ENCODE assay signal across 21 cellular contexts in the genomic region with DNA sequence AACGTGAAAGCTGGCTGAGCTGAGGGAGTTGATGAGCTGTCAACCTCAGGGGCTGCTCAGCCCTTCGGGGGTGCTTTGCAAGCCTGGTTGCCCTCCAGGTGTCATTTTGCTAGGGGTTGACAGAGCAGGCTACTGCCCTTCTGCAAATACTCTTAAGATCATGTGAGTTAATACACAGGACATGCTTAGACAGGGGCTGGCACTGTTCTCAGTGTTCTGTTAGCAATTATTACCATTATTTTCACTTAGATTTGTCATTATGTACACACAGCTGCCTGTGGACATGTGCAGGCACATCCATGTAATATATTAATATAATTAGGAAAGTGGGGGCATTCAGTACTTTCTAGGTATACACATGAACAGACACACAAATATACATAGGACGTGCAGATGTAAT.
"Had no signal": no experiment of that assay in that cellular context is flagged by ENCODE, and none has a peak within 500 bp of the region (broad histone marks: within the 10 kb centered on the region; RNA-seq: fewer than 3 reads in every experiment).

No MANE protein-coding gene starts in this region.

- H3K27me3 ChIP-seq: ascending aorta, ovary, right lobe of liver, upper lobe of right lung had no signal

- H3K4me1 Mint-ChIP-seq: activated CD8-positive, alpha-beta memory T cell treated with anti-CD3 and anti-CD28 coated beads, Interleukin-2, amount 10 ng/mL, durations not matched to agents 7 days and 5 days; activated naive CD8-positive, alpha-beta T cell treated with anti-CD3 and anti-CD28 coated beads, Interleukin-2, amount 50 U/mL, for 24 hours; memory B cell; naive thymus-derived CD4-positive, alpha-beta T cell had no signal

- H3K9me3 Mint-ChIP-seq: activated naive CD4-positive, alpha-beta T cell treated with anti-CD3 and anti-CD28 coated beads for 36 hours; activated naive CD8-positive, alpha-beta T cell treated with anti-CD3 and anti-CD28 coated beads, Interleukin-2, amount 50 U/mL, for 24 hours; dendritic cell treated with granulocyte-macrophage colony-stimulating factor and Interleukin-4, amounts not matched to agents 40 ng/mL and 50 ng/mL, for 4 days; memory B cell had no signal

- H3K9me3 ChIP-seq: ascending aorta, breast epithelium, left ventricle myocardium inferior, mucosa of descending colon, ovary, right lobe of liver, upper lobe of right lung had no signal

- H3K27ac ChIP-seq: ascending aorta, breast epithelium, left ventricle myocardium inferior, ovary, right lobe of liver, upper lobe of right lung had no signal

- ATAC-seq: activated CD8-positive, alpha-beta memory T cell treated with anti-CD3 and anti-CD28 coated beads, Interleukin-2, amount 10 ng/mL, durations not matched to agents 7 days and 5 days; activated naive CD8-positive, alpha-beta T cell treated with anti-CD3 and anti-CD28 coated beads, Interleukin-2, amount 50 U/mL, for 24 hours; mucosa of descending colon; naive thymus-derived CD4-positive, alpha-beta T cell; right lobe of liver; stimulated activated naive CD8-positive, alpha-beta T cell treated with anti-CD3 and anti-CD28 coated beads, Interleukin-15, Interleukin-2, amounts not matched to agents 100 U/mL and 50 U/mL, for 24 hours; upper lobe of right lung had no signal

- H3K27ac Mint-ChIP-seq: activated CD8-positive, alpha-beta memory T cell treated with anti-CD3 and anti-CD28 coated beads, Interleukin-2, amount 10 ng/mL, durations not matched to agents 7 days and 5 days; activated naive CD4-positive, alpha-beta T cell treated with anti-CD3 and anti-CD28 coated beads for 36 hours; activated naive CD8-positive, alpha-beta T cell treated with anti-CD3 and anti-CD28 coated beads, Interleukin-2, amount 50 U/mL, for 24 hours; activated T-helper 2 cell treated with anti-CD3 and anti-CD28 coated beads, Interferon-gamma antibody, Interleukin-2, Interleukin-4, amounts not matched to agents 10 μg/mL and 5 μg/mL and 100 μg/mL, durations not matched to agents 14 hours and 24 hours and 36 hours; dendritic cell treated with granulocyte-macrophage colony-stimulating factor and Interleukin-4, amounts not matched to agents 40 ng/mL and 50 ng/mL, for 4 days; memory B cell; naive thymus-derived CD4-positive, alpha-beta T cell had no signal

- H3K36me3 Mint-ChIP-seq: activated CD8-positive, alpha-beta memory T cell treated with anti-CD3 and anti-CD28 coated beads, Interleukin-2, amount 10 ng/mL, durations not matched to agents 7 days and 5 days; memory B cell; naive thymus-derived CD4-positive, alpha-beta T cell had no signal

- H3K4me3 Mint-ChIP-seq: activated CD8-positive, alpha-beta memory T cell treated with anti-CD3 and anti-CD28 coated beads, Interleukin-2, amount 10 ng/mL, durations not matched to agents 7 days and 5 days; activated naive CD4-positive, alpha-beta T cell treated with anti-CD3 and anti-CD28 coated beads for 36 hours; activated naive CD8-positive, alpha-beta T cell treated with anti-CD3 and anti-CD28 coated beads, Interleukin-2, amount 50 U/mL, for 24 hours; dendritic cell treated with granulocyte-macrophage colony-stimulating factor and Interleukin-4, amounts not matched to agents 40 ng/mL and 50 ng/mL, for 4 days; memory B cell; naive thymus-derived CD4-positive, alpha-beta T cell had no signal

- DNase-seq: activated CD4-positive, alpha-beta T cell treated with anti-CD3 and anti-CD28 coated beads, Interleukin-2, amount 50 U/mL, for 48 hours; activated CD4-positive, CD25-positive, alpha-beta regulatory T cell treated with anti-CD3 and anti-CD28 coated beads, Interleukin-2, amount 50 U/mL, for 72 hours; activated CD8-positive, alpha-beta memory T cell treated with anti-CD3 and anti-CD28 coated beads, Interleukin-2, amount 10 ng/mL, durations not matched to agents 7 days and 5 days; activated naive CD4-positive, alpha-beta T cell treated with anti-CD3 and anti-CD28 coated beads for 36 hours; activated naive CD8-positive, alpha-beta T cell treated with anti-CD3 and anti-CD28 coated beads, Interleukin-2, amount 50 U/mL, for 24 hours; activated T-cell treated with anti-CD3 and anti-CD28 coated beads, Interleukin-2, amount 50 U/mL, for 1 hour; erythroblast; hypothalamus; kidney; left ventricle myocardium inferior; mucosa of descending colon; naive thymus-derived CD4-positive, alpha-beta T cell; ovary; right lobe of liver; stimulated activated naive CD8-positive, alpha-beta T cell treated with anti-CD3 and anti-CD28 coated beads, Interleukin-15, Interleukin-2, amounts not matched to agents 100 U/mL and 50 U/mL, for 24 hours; upper lobe of right lung had no signal

- H3K36me3 ChIP-seq: ascending aorta, breast epithelium, left ventricle myocardium inferior, ovary, right lobe of liver, upper lobe of right lung had no signal

- H3K4me3 ChIP-seq: ascending aorta, breast epithelium, left ventricle myocardium inferior, mucosa of descending colon, ovary, right lobe of liver, upper lobe of right lung had no signal

- H3K4me1 ChIP-seq: ascending aorta, breast epithelium, right lobe of liver, upper lobe of right lung had no signal

- H3K27me3 Mint-ChIP-seq: activated CD8-positive, alpha-beta memory T cell treated with anti-CD3 and anti-CD28 coated beads, Interleukin-2, amount 10 ng/mL, durations not matched to agents 7 days and 5 days; activated naive CD8-positive, alpha-beta T cell treated with anti-CD3 and anti-CD28 coated beads, Interleukin-2, amount 50 U/mL, for 24 hours; dendritic cell treated with granulocyte-macrophage colony-stimulating factor and Interleukin-4, amounts not matched to agents 40 ng/mL and 50 ng/mL, for 4 days had no signal
